ENCODE assay signal across 8 cellular contexts in the genomic region with DNA sequence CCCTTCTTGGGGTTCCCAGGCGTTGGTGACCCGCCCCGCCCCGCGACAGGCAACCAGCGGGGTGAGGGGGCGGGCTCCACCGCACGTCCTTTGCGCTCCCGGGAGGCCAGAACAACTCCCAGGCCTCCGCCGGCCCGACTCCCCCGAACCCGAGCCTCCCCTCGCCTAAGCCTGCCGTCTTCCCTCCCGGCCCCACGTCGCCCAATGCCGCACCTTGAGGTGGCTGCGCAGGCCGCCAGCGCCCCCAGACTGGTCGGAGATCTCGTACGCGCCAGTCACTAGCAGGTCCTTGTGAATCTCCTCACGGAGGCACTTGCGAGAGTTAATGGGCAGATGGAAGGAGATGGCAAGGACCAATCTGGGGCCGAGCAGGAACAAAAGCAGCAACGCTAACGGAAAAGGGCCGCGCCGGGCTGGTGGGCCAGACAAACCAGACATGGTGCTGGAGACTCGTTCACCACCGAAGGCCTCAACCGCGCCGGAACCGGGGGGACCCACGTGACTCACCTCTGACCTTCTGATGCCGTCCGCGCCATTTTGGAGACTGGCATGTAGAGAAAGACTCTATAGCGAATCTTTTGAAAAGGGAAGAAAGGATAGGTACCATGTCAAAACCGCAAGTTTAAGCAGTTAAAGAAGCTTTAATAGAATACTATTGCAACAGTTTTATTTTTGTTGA. TPM values are rescaled to one million over a fixed set of nuclear protein-coding genes. Genes with fewer than 3 reads are reported as not detected.
DNase-seq lines count a peak whose midpoint lies in the region; ATAC-seq, FAIRE-seq and TF ChIP-seq lines count a peak whose summit lies in the region.

A gene (minus strand): TSS at position 471 of the 679 bp plus-strand sequence. CDS start 33 bp downstream, at position 438.

- H3K4me3 ChIP-seq in BE2C (ENCODE audit: low read depth, low read length), result peak within 1 kb of the TSS; percentile 80
- H3K4me3 ChIP-seq in H1 (ENCODE audit: extremely low read depth in 1 of 4, insufficient read depth in 2 of 4, low read depth in 3 of 4, low read length in 4 of 4), result peak within 1 kb of the TSS; percentile 81 to 94 (median 90)
- H3K4me3 ChIP-seq in mesendoderm (ENCODE audit: low read length), result peak within 1 kb of the TSS; percentile 94

- no peak within 1 kb of the TSS for H2AK5ac ChIP-seq in H1 (ENCODE audit: low read depth, low read length)
- H2AK5ac ChIP-seq in mesendoderm (ENCODE audit: low read length), result no peak within 1 kb of the TSS

- CTCF ChIA-PET in H1 (lab: Charles Lee; ENCODE audit: partially characterized antibody), result interaction anchor here (0.7 kb wide), 1 partner anchor 537 kb away, joined by 3 read pairs; no protein-coding TSS in a partner anchor

- TF ChIP-seq RAD21 in H1 (IDR thresholded peaks at IDR 0.05 in 1 of 2, conservative IDR thresholded peaks at IDR 0.05 in 1 of 2; ENCODE audit: low read depth in 2 of 2, low read length in 2 of 2), result peak in 1 of 2 experiments; percentile 4; a peak in 1 of 4 replicates

- peak within 1 kb of the TSS; percentile 97 for H2AFZ ChIP-seq in H1 (ENCODE audit: low read length)

- peaks cover 3 to 9% of the 10 kb centered on the region in 2 experiments for H4K20me1 ChIP-seq in H1 (replicated peaks in 1 of 2; ENCODE audit: control insufficient read depth in 1 of 2, insufficient read depth in 2 of 2, low read length in 2 of 2)

- H2BK120ac ChIP-seq in H1 (replicated peaks; ENCODE audit: low read depth, low read length) (peak within 1 kb of the TSS; percentile 56), mesendoderm (ENCODE audit: low read depth, low read length) (no peak within 1 kb of the TSS)

- ATAC-seq in GM19023 (IDR thresholded peaks at IDR 0.05; ENCODE audit: unreplicated experiment), result peak; percentile 72
- peak; percentile 72 for ATAC-seq in HG03196 (IDR thresholded peaks at IDR 0.05; ENCODE audit: unreplicated experiment)

- H3K18ac ChIP-seq in H1 (ENCODE audit: extremely low read depth, low read length) (peak within 1 kb of the TSS; percentile 81; the same call in 1 of the 2 replicates), mesendoderm (ENCODE audit: low read length) (peak within 1 kb of the TSS; percentile 3)

- 2% methylated on average over 48 of the region's 49 CpGs; no CpG with 5 or more reads in 1 of the 2 experiments for WGBS in H1 (ENCODE audit: extremely low coverage in 1 of 2, insufficient coverage in 1 of 2, insufficient read length in 1 of 2, insufficient replicate concordance in 2 of 2, low coverage in 1 of 2, low lambda C conversion rate in 2 of 2, missing lambda C conversion rate in 1 of 2), 2 experiments
- WGBS in mesendoderm (ENCODE audit: extremely low coverage, insufficient coverage, low lambda C conversion rate), result no CpG with 5 or more reads among the region's 49 CpGs

- peak within 1 kb of the TSS; percentile 93 for H4K5ac ChIP-seq in H1 (ENCODE audit: insufficient read length, low read depth, low read length)
- no peak within 1 kb of the TSS for H4K5ac ChIP-seq in mesendoderm (ENCODE audit: low read length)

- TF ChIP-seq POLR2A in H1 (IDR thresholded peaks at IDR 0.05; ENCODE audit: control extremely low read depth in 1 of 2, low read depth in 2 of 2, low read length in 2 of 2), result no peak; a peak in 2 of 3 replicates

- H3K9me3 ChIP-seq in BE2C (no peaks in the 10 kb centered on the region), H1 (ENCODE audit: insufficient read depth in 2 of 2, low read depth in 1 of 2, low read length in 1 of 2) (no peaks in the 10 kb centered on the region)

- H3K56ac ChIP-seq in H1 (replicated peaks; ENCODE audit: insufficient read length, low read depth, low read length) (peak within 1 kb of the TSS; percentile 91), mesendoderm (ENCODE audit: low read length) (peak within 1 kb of the TSS; percentile 97)

- H2BK15ac ChIP-seq in H1 (ENCODE audit: low read length), result no peak within 1 kb of the TSS
- no peak within 1 kb of the TSS for H2BK15ac ChIP-seq in mesendoderm (replicated peaks; ENCODE audit: low read depth)

- H3K79me1 ChIP-seq in H1 (ENCODE audit: low read depth, low read length), result peaks cover 2% of the 10 kb centered on the region; the same call in 1 of the 2 replicates
- peaks cover 10% of the 10 kb centered on the region for H3K79me1 ChIP-seq in mesendoderm (ENCODE audit: low read length)

- H3K79me2 ChIP-seq in H1 (ENCODE audit: control insufficient read depth in 1 of 2, insufficient read depth in 2 of 2, low read length in 2 of 2) (peaks cover 20 to 47% of the 10 kb centered on the region in 2 experiments), mesendoderm (ENCODE audit: control insufficient read depth, insufficient read depth, low read length) (peaks cover 45% of the 10 kb centered on the region)

- no peaks in the 10 kb centered on the region for H3K27me3 ChIP-seq in BE2C
- H3K27me3 ChIP-seq in H1 (replicated peaks in 1 of 4; ENCODE audit: control insufficient read depth in 3 of 4, extremely low read depth in 1 of 4, insufficient read depth in 3 of 4, low read length in 3 of 4), result no peaks in the 10 kb centered on the region
- H3K27me3 ChIP-seq in mesendoderm (ENCODE audit: insufficient read depth, low read length, poor library complexity), result no peaks in the 10 kb centered on the region

- FAIRE-seq in H1 (lab: Jason Lieb, UNC), result no peak

- no peaks in the 10 kb centered on the region; the same call in 1 of the 2 replicates for H3K23me2 ChIP-seq in H1 (ENCODE audit: low read depth, low read length)

- peak; percentile 91 for DNase-seq in BE2C
- DNase-seq in NCI-H69 (lab: John Stamatoyannopoulos, UW), result peak; percentile 94
- peak; percentile 82 for DNase-seq in activated CD8-positive, alpha-beta memory T cell treated with anti-CD3 and anti-CD28 coated beads for 4 hours (ENCODE audit: low read depth in 2 of 2)
- peak; percentile 47 to 93 for DNase-seq in H1 (ENCODE audit: low read depth in 1 of 2, low spot score in 2 of 2)
- DNase-seq in mesendoderm, result peak; percentile 95
- peak; percentile 88 for DNase-seq in stimulated activated CD8-positive, alpha-beta memory T cell treated with anti-CD3 and anti-CD28 coated beads, Interleukin-15, amount 100 ng/mL, for 1 hour (ENCODE audit: low read depth)

- no peak for TF ChIP-seq CTCF in BE2C (IDR thresholded peaks at IDR 0.05; ENCODE audit: low read depth, low read length)
- TF ChIP-seq CTCF in H1 (IDR thresholded peaks at IDR 0.05; ENCODE audit: control extremely low read depth in 1 of 3, insufficient read depth in 1 of 3, low read depth in 1 of 3, low read length in 3 of 3), result 0 out of 4 replicates have a peak, but pooled peaks of 1 of the 3 experiments have one; percentile 4

- H2BK20ac ChIP-seq in H1 (ENCODE audit: low read length), result no peak within 1 kb of the TSS

- no peak for TF ChIP-seq EP300 in H1 (IDR thresholded peaks at IDR 0.05; ENCODE audit: borderline replicate concordance in 1 of 2, low read depth in 2 of 2, low read length in 2 of 2)

- H3K23ac ChIP-seq in H1 (ENCODE audit: insufficient read length), result no peak within 1 kb of the TSS
- H3K23ac ChIP-seq in mesendoderm (ENCODE audit: low read length), result no peak within 1 kb of the TSS

- no peaks in the 10 kb centered on the region for H3K36me3 ChIP-seq in BE2C
- no peaks in the 10 kb centered on the region for H3K36me3 ChIP-seq in H1 (ENCODE audit: control insufficient read depth in 2 of 4, insufficient read depth in 4 of 4, low read length in 3 of 4)
- no peaks in the 10 kb centered on the region for H3K36me3 ChIP-seq in mesendoderm (ENCODE audit: control insufficient read depth, insufficient read depth, low read length)

- peak within 1 kb of the TSS; percentile 40 to 92 for H3K4me2 ChIP-seq in H1 (ENCODE audit: insufficient read depth in 1 of 2, low read depth in 2 of 2, low read length in 2 of 2)
- H3K4me2 ChIP-seq in mesendoderm (ENCODE audit: low read length), result peak within 1 kb of the TSS; percentile 41

- H3K4ac ChIP-seq in H1 (replicated peaks; ENCODE audit: insufficient read length, low read depth, low read length) (peak within 1 kb of the TSS; percentile 97), mesendoderm (ENCODE audit: low read depth, low read length) (no peak within 1 kb of the TSS)

- POLR2A ChIA-PET in H1 (lab: Charles Lee; ENCODE audit: partially characterized antibody), result interaction anchor here (0.6 to 3.1 kb wide), 6 partner anchors 12 to 119 kb away, joined by 3 to 8 read pairs (median 4); a partner anchor contains a TSS

- H4K8ac ChIP-seq in H1 (ENCODE audit: extremely low read depth, insufficient read depth, low read length) (peak within 1 kb of the TSS; percentile 96; the same call in 1 of the 2 replicates), mesendoderm (ENCODE audit: low read depth, low read length) (no peak within 1 kb of the TSS)

- no peak within 1 kb of the TSS for H3K14ac ChIP-seq in H1 (ENCODE audit: insufficient read length)

- H2BK5ac ChIP-seq in H1 (ENCODE audit: low read depth, low read length) (peak within 1 kb of the TSS; percentile 95), mesendoderm (ENCODE audit: low read length) (peak within 1 kb of the TSS; percentile 24)

- H3K4me1 ChIP-seq in BE2C (no peaks in the 10 kb centered on the region), H1 (replicated peaks in 1 of 4; ENCODE audit: control insufficient read depth in 3 of 4, insufficient read depth in 4 of 4, low read length in 3 of 4) (no peaks in the 10 kb centered on the region; a peak in 1 of 7 replicates), mesendoderm (ENCODE audit: control insufficient read depth, low read depth, low read length) (no peaks in the 10 kb centered on the region)

- H2BK12ac ChIP-seq in H1 (ENCODE audit: low read depth, low read length), result peak within 1 kb of the TSS; percentile 90

- H3K27ac ChIP-seq in H1 (ENCODE audit: low read depth, low read length), result peak within 1 kb of the TSS; percentile 97
- no peak within 1 kb of the TSS for H3K27ac ChIP-seq in mesendoderm (ENCODE audit: low read depth, low read length)

- peak within 1 kb of the TSS; percentile 75 to 97 (median 94) for H3K9ac ChIP-seq in H1 (replicated peaks in 1 of 4; ENCODE audit: extremely low read depth in 1 of 4, low read depth in 3 of 4, low read length in 3 of 4)
- peak within 1 kb of the TSS; percentile 95 for H3K9ac ChIP-seq in mesendoderm (ENCODE audit: low read length)

- peak within 1 kb of the TSS; percentile 95 for H4K91ac ChIP-seq in H1 (replicated peaks; ENCODE audit: insufficient read length, low read length)

TF ChIP-seq in H1, 55 proteins besides CTCF, POLR2A, EP300 and RAD21 (continues in another document):
- TF ChIP-seq JUND (IDR thresholded peaks at IDR 0.05; ENCODE audit: low read length), result no peak

RNA-seq across cellular contexts. Expression of the gene that starts here (rescaled TPM):
- 153 TPM for polyA plus RNA-seq in BE2C (2012; ENCODE audit: insufficient read depth, insufficient read length, low read depth)
- 250 and 251 TPM in 2 replicates for total RNA-seq in H1 (2021; fragmentation: NEBNext Ultra II Directional; extraction: Animal tissue kit (Norgen Biotek cat#: 25700))
- 163 and 218 TPM in 2 replicates for polyA plus RNA-seq in H1 (2011; rRNA removed)
- polyA plus RNA-seq in H1 (2011; cell fraction: cytosol; rRNA removed), result 163 TPM
- polyA plus RNA-seq in H1 (2011; cell fraction: nucleus; rRNA removed), result 194 TPM
- polyA plus RNA-seq in H1 (2012, experiment 1 of 2), result 188 to 225 TPM (median 214 TPM) in 4 replicates
- polyA plus RNA-seq in H1 (2012, experiment 2 of 2), result 35.0 TPM
- polyA plus RNA-seq in H1 (2013, experiment 1 of 2), result 254 TPM
- polyA plus RNA-seq in H1 (2013, experiment 2 of 2), result 326 TPM
- polyA minus RNA-seq in H1 (2011; rRNA and poly(A)+ RNA removed), result 528 and 582 TPM in 2 replicates
- 221 TPM for polyA minus RNA-seq in H1 (2011; cell fraction: cytosol; rRNA and poly(A)+ RNA removed)
- 120 TPM for polyA minus RNA-seq in H1 (2011; cell fraction: nucleus; rRNA and poly(A)+ RNA removed)
- 212 TPM for polyA plus RNA-seq in mesendoderm (2013, experiment 1 of 2)
- polyA plus RNA-seq in mesendoderm (2013, experiment 2 of 2), result 214 TPM
